Comparison of ENCODE assay signal across 14 cellular contexts in genomic region chr10:6674282-6674681, GRCh38.
"Had no signal": no experiment of that assay in that cellular context is flagged by ENCODE, and none has a peak within 500 bp of the region (broad histone marks: within the 10 kb centered on the region; RNA-seq: fewer than 3 reads in every experiment).

No MANE protein-coding gene starts in this region.

- H3K27me3 ChIP-seq: right lobe of liver, tibial nerve had no signal

- H3K36me3 ChIP-seq: right lobe of liver, tibial nerve had no signal

- H3K9me3 ChIP-seq: psoas muscle, right lobe of liver, tibial nerve had no signal

- H3K4me3 ChIP-seq: psoas muscle, right lobe of liver, tibial nerve had no signal

- DNase-seq: activated CD4-positive, alpha-beta T cell treated with anti-CD3 and anti-CD28 coated beads, Interleukin-2, amount 50 U/mL, for 48 hours; activated CD4-positive, CD25-positive, alpha-beta regulatory T cell treated with anti-CD3 and anti-CD28 coated beads, Interleukin-2, amount 50 U/mL, for 72 hours; activated gamma-delta T cell treated with Interleukin-2 at 50 U/mL for 16 hours; activated naive CD8-positive, alpha-beta T cell treated with anti-CD3 and anti-CD28 coated beads for 36 hours; activated T-cell treated with anti-CD3 and anti-CD28 coated beads, Interleukin-2, amount 50 U/mL, for 72 hours; anterior cingulate cortex; cerebellar nuclear complex; foreskin melanocyte; head of caudate nucleus; islet precursor cell; mesenchymal stem cell; psoas muscle; right lobe of liver had no signal

- H3K4me1 ChIP-seq: psoas muscle, right lobe of liver had no signal

- H3K27ac ChIP-seq: psoas muscle, right lobe of liver, tibial nerve had no signal
